1 cellular context compared by ENCODE assay signal in genomic region chr17:41816637-41817320, GRCh38.
TF ChIP-seq lines count a peak whose summit lies in the region.

No MANE protein-coding gene starts in this region.

TF ChIP-seq in IMR-90, 13 proteins besides CTCF, POLR2A, EP300 and RAD21:
- TF ChIP-seq, protein P1, sequence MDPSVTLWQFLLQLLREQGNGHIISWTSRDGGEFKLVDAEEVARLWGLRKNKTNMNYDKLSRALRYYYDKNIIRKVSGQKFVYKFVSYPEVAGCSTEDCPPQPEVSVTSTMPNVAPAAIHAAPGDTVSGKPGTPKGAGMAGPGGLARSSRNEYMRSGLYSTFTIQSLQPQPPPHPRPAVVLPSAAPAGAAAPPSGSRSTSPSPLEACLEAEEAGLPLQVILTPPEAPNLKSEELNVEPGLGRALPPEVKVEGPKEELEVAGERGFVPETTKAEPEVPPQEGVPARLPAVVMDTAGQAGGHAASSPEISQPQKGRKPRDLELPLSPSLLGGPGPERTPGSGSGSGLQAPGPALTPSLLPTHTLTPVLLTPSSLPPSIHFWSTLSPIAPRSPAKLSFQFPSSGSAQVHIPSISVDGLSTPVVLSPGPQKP (IDR thresholded peaks at IDR 0.05; ENCODE audit: borderline replicate concordance, low read depth, low read length) = no peak
- TF ChIP-seq RFX5 (IDR thresholded peaks at IDR 0.05; ENCODE audit: low read depth, low read length) (no peak), FOS (IDR thresholded peaks at IDR 0.05; ENCODE audit: low read depth, low read length) (no peak)
